ENCODE assay signal across 8 cellular contexts in genomic region chr16:19911204-19911603, GRCh38. TPM values are rescaled to one million over a fixed set of nuclear protein-coding genes. Genes with fewer than 3 reads are reported as not detected.
"Had no signal": no experiment of that assay in that cellular context is flagged by ENCODE, and none has a peak within 500 bp of the region (broad histone marks: within the 10 kb centered on the region; RNA-seq: fewer than 3 reads in every experiment).

No MANE protein-coding gene starts in this region.

- H3K36me3 ChIP-seq: HAP-1 had no signal

- H3K9me3 ChIP-seq: HAP-1 had no signal

- H3K4me3 Mint-ChIP-seq: HFFc6 had no signal

- H3K27ac ChIP-seq: GM23248 had no signal

- FAIRE-seq: HTR-8/SVneo, K562 had no signal

- H3K4me1 ChIP-seq: HAP-1 had no signal

- H3K9ac ChIP-seq: GM23248 had no signal

- H3K27ac Mint-ChIP-seq: HFFc6 had no signal

- H3K9me3 Mint-ChIP-seq: HFFc6 had no signal

- H3K4me3 ChIP-seq: GM23248, HAP-1, K562 had no signal

- DNase-seq: GM23248, H7, HFFc6, IMR-90, KG1 had no signal

- H2AFZ ChIP-seq: GM23248 had no signal

RNA-seq across cellular contexts. Expression of gene GPRC5B, which starts 26.6 kb away (rescaled TPM):
- total RNA-seq: GM23248 had no signal
